ENCODE assay signal across 1 cellular context in the genomic region with DNA sequence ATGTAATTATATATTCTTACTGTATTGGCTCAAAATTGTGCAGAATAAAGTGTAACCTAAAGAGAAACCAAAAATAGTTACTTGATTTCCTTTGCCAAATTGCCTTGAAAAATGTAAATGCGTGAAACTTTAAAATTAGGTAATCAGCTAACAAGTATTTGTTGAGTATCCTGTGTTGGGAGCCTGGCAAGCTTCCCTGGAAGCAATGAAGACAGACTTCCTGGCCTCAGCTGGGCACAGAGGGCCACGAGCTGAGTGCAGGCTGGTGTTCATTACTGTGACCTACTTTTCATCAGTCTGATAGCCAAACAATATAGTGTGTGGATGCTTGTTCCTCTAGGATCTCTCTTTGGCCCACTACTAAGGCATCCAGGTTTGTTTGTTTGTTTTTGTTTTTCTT.
TF ChIP-seq lines count a peak whose summit lies in the region.

No MANE protein-coding gene starts in this region.

TF ChIP-seq in HepG2, 621 proteins besides CTCF, POLR2A, EP300 and RAD21 (continued from another document):
- TF ChIP-seq, protein P1, sequence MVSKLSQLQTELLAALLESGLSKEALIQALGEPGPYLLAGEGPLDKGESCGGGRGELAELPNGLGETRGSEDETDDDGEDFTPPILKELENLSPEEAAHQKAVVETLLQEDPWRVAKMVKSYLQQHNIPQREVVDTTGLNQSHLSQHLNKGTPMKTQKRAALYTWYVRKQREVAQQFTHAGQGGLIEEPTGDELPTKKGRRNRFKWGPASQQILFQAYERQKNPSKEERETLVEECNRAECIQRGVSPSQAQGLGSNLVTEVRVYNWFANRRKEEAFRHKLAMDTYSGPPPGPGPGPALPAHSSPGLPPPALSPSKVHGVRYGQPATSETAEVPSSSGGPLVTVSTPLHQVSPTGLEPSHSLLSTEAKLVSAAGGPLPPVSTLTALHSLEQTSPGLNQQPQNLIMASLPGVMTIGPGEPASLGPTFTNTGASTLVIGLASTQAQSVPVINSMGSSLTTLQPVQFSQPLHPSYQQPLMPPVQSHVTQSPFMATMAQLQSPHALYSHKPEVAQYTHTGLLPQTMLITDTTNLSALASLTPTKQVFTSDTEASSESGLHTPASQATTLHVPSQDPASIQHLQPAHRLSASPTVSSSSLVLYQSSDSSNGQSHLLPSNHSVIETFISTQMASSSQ (IDR thresholded peaks at IDR 0.05; ENCODE audit: low read depth): no peak
- TF ChIP-seq, protein P1 (CRISPR knock-in tag; IDR thresholded peaks at IDR 0.05; ENCODE audit: borderline replicate concordance): no peak
- TF ChIP-seq ZNF605 (CRISPR knock-in tag; IDR thresholded peaks at IDR 0.05): no peak
- no peak for TF ChIP-seq ZEB1 (IDR thresholded peaks at IDR 0.05; ENCODE audit: insufficient replicate concordance, low read depth)
